Comparison of ENCODE assay signal across 9 cellular contexts in genomic region chrX:1536712-1537030, GRCh38. TPM values are rescaled to one million over a fixed set of nuclear protein-coding genes. Genes with fewer than 3 reads are reported as not detected.
DNase-seq lines count a peak whose midpoint lies in the region; ATAC-seq and TF ChIP-seq lines count a peak whose summit lies in the region.
"Had no signal": no experiment of that assay in that cellular context is flagged by ENCODE, and none has a peak within 500 bp of the region (broad histone marks: within the 10 kb centered on the region; RNA-seq: fewer than 3 reads in every experiment).

No MANE protein-coding gene starts in this region.

- intact Hi-C loops in esophagus squamous epithelium (cut with DNase I) = no loop called here

- DNase-seq in activated T-cell treated with anti-CD3 and anti-CD28 coated beads, Interleukin-2, amount 50 U/mL, for 24 hours = no peak
- DNase-seq in activated T-cell treated with anti-CD3 and anti-CD28 coated beads, Interleukin-2, amount 50 U/mL, for 48 hours = no peak
- no peak for DNase-seq in esophagus squamous epithelium (lab: John Stamatoyannopoulos, UW)
- DNase-seq in tibial nerve (ENCODE audit: low spot score in 2 of 2) = no peak
- DNase-seq in globus pallidus (ENCODE audit: low spot score) = no peak
- DNase-seq in HuH-7 (ENCODE audit: low spot score) = no peak
- no peak for DNase-seq in NCI-H226
- DNase-seq: cortex of kidney had no signal

- no peaks in the 10 kb centered on the region for H3K36me3 ChIP-seq in esophagus squamous epithelium
- H3K36me3 ChIP-seq in tibial nerve = no peaks in the 10 kb centered on the region

- no peak for TF ChIP-seq CTCF in esophagus squamous epithelium (IDR thresholded peaks at IDR 0.05)
- TF ChIP-seq CTCF in tibial nerve (IDR thresholded peaks at IDR 0.05) = no peak

- peak overlapping the region; percentile 89 for H3K4me3 Mint-ChIP-seq in activated T-cell treated with anti-CD3 and anti-CD28 coated beads, Interleukin-2, amount 50 U/mL, for 24 hours

- peaks cover 0 to 14% (median 0%) of the 10 kb centered on the region in 3 donors for H3K4me1 ChIP-seq in esophagus squamous epithelium
- H3K4me1 ChIP-seq in tibial nerve = no peaks in the 10 kb centered on the region

- H3K36me3 Mint-ChIP-seq in activated T-cell treated with anti-CD3 and anti-CD28 coated beads, Interleukin-2, amount 50 U/mL, for 24 hours (ENCODE audit: low read depth) = peaks cover 10% of the 10 kb centered on the region

- TF ChIP-seq POLR2A in esophagus squamous epithelium (IDR thresholded peaks at IDR 0.05) = no peak
- TF ChIP-seq POLR2A in tibial nerve (IDR thresholded peaks at IDR 0.05) = no peak

- no peaks in the 10 kb centered on the region for H3K9me3 Mint-ChIP-seq in activated T-cell treated with anti-CD3 and anti-CD28 coated beads, Interleukin-2, amount 50 U/mL, for 24 hours

- peaks cover 0 to under 1% (median 0%) of the 10 kb centered on the region in 4 donors for H3K27me3 ChIP-seq in esophagus squamous epithelium
- H3K27me3 ChIP-seq in tibial nerve = no peaks in the 10 kb centered on the region

- peak; percentile 2 for ATAC-seq in HG03565 (IDR thresholded peaks at IDR 0.05; ENCODE audit: unreplicated experiment)

- peak overlapping the region; percentile 99 for H3K27ac Mint-ChIP-seq in activated T-cell treated with anti-CD3 and anti-CD28 coated beads, Interleukin-2, amount 50 U/mL, for 24 hours

- H3K27ac ChIP-seq in esophagus squamous epithelium (peak overlapping the region; percentile 19 to 84 (median 59)), tibial nerve (peak overlapping the region in 3 of 4 donors; percentile 60 to 71 (median 68))

- peaks cover 38% of the 10 kb centered on the region for H3K4me1 Mint-ChIP-seq in activated T-cell treated with anti-CD3 and anti-CD28 coated beads, Interleukin-2, amount 50 U/mL, for 24 hours (ENCODE audit: low read depth)

- H3K27me3 Mint-ChIP-seq in activated T-cell treated with anti-CD3 and anti-CD28 coated beads, Interleukin-2, amount 50 U/mL, for 24 hours = no peaks in the 10 kb centered on the region

- WGBS in esophagus squamous epithelium, 2 donors = 71% methylated on average over 11 of the region's 17 CpGs; no CpG with 5 or more reads in 1 of the 2 donors
- 71 to 75% methylated on average over 17 of the region's 17 CpGs for WGBS in tibial nerve, 2 donors

- no peaks in the 10 kb centered on the region for H3K9me3 ChIP-seq in esophagus squamous epithelium
- H3K9me3 ChIP-seq in tibial nerve = peaks cover 0 to 5% (median 0%) of the 10 kb centered on the region in 4 donors

- H3K4me3 ChIP-seq in esophagus squamous epithelium (peak overlapping the region; percentile 5 to 62 (median 34)), tibial nerve (peak overlapping the region in 3 of 4 donors; percentile 25 to 50 (median 46))

- no peak for TF ChIP-seq EP300 in tibial nerve (IDR thresholded peaks at IDR 0.05)

RNA-seq across cellular contexts. Expression of gene P2RY8, which starts 0.3 kb away (rescaled TPM):
- total RNA-seq in esophagus squamous epithelium = 1 to 10 TPM in 1 of 4 donors, under 1 TPM in 3; 0.34 to 1.3 (median 0.64) TPM
- 1 to 10 TPM in 3 of 4 donors, under 1 TPM in 1; 0.84 to 2.8 (median 1.2) TPM for total RNA-seq in tibial nerve

RNA-seq across cellular contexts. Expression of gene AKAP17A, which starts 54.7 kb away (rescaled TPM):
- total RNA-seq in esophagus squamous epithelium (10 to 100 TPM; 16.2 to 38.7 (median 30.6) TPM), tibial nerve (100 to 1,000 TPM in 1 of 4 donors, 10 to 100 TPM in 3; 58.3 to 139 (median 72.6) TPM)
